Comparison of ENCODE assay signal across 2 cellular contexts in genomic region chr2:162938387-162938786, GRCh38.
A peak's percentile ranks its signal among the peaks of the same experiment; 100 is the strongest.
TF ChIP-seq lines count a peak whose summit lies in the region.

No MANE protein-coding gene starts in this region.

TF ChIP-seq in A549, 52 proteins besides CTCF, POLR2A, EP300 and RAD21:
- TF ChIP-seq POLR2AphosphoS2 (conservative IDR thresholded peaks at IDR 0.05; ENCODE audit: low read length) (no peak), RCOR1 (IDR thresholded peaks at IDR 0.05; ENCODE audit: low read depth, low read length) (no peak), CHD2 (IDR thresholded peaks at IDR 0.05; ENCODE audit: low read length, partially characterized antibody) (no peak)

TF ChIP-seq in H1, 55 proteins besides CTCF, POLR2A, EP300 and RAD21:
- TF ChIP-seq TCF12 (IDR thresholded peaks at IDR 0.05; ENCODE audit: low read depth, low read length): 0 out of 2 replicates have a peak, but pooled peaks have one; percentile 8
- TF ChIP-seq, protein P1, sequence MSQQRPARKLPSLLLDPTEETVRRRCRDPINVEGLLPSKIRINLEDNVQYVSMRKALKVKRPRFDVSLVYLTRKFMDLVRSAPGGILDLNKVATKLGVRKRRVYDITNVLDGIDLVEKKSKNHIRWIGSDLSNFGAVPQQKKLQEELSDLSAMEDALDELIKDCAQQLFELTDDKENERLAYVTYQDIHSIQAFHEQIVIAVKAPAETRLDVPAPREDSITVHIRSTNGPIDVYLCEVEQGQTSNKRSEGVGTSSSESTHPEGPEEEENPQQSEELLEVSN (IDR thresholded peaks at IDR 0.05): no peak
TF ChIP-seq in H1: peak in this region for 1.
